12 cellular contexts compared by ENCODE assay signal in genomic region chr20:49823152-49823847, GRCh38. TPM values are rescaled to one million over a fixed set of nuclear protein-coding genes. Genes with fewer than 3 reads are reported as not detected.
DNase-seq lines count a peak whose midpoint lies in the region; ATAC-seq, FAIRE-seq and TF ChIP-seq lines count a peak whose summit lies in the region.
"Had no signal": no experiment of that assay in that cellular context is flagged by ENCODE, and none has a peak within 500 bp of the region (broad histone marks: within the 10 kb centered on the region; RNA-seq: fewer than 3 reads in every experiment).

No MANE protein-coding gene starts in this region.

- H3K9me2 ChIP-seq in OCI-LY1 (ENCODE audit: low read depth, low read length) = no peaks in the 10 kb centered on the region

- H3K4me3 ChIP-seq in OCI-LY1 (ENCODE audit: low read depth, low read length, poor library complexity, severe bottlenecking) (peak overlapping the region; percentile 33), duodenal mucosa (ENCODE audit: low read depth in 1 of 2, low read length in 2 of 2) (peak overlapping the region in 1 of 2 donors; percentile 19), psoas muscle (no peak overlapping the region)
- H3K4me3 ChIP-seq: GM23248 had no signal

- FAIRE-seq in GM18507 (lab: Jason Lieb, UNC) = peak; percentile 26

- peaks cover 54% of the 10 kb centered on the region for H3K4me1 ChIP-seq in OCI-LY1 (ENCODE audit: insufficient read depth, low read length, severe bottlenecking)
- peaks cover 11 to 50% of the 10 kb centered on the region in 2 donors for H3K4me1 ChIP-seq in duodenal mucosa (ENCODE audit: control insufficient read depth in 1 of 2, insufficient read depth in 2 of 2, low read length in 2 of 2)
- H3K4me1 ChIP-seq in psoas muscle = peaks cover 56% of the 10 kb centered on the region

- intact Hi-C loops in psoas muscle (cut with DNase I) (loop anchor here in 1 of 2 donors (5.0 kb wide), 1 partner anchor 76 kb away; no protein-coding TSS in a partner anchor), posterior cingulate gyrus (cut with DNase I) (no loop called here)

- TF ChIP-seq CTCF in OCI-LY1 (IDR thresholded peaks at IDR 0.05; ENCODE audit: low read length) = no peak
- TF ChIP-seq CTCF in psoas muscle (IDR thresholded peaks at IDR 0.05) = no peak

- peak overlapping the region; percentile 71 for H3K9ac ChIP-seq in OCI-LY1 (ENCODE audit: low read length)
- H3K9ac ChIP-seq in duodenal mucosa (ENCODE audit: low read depth in 1 of 2, low read length in 2 of 2) = peak overlapping the region in 1 of 2 donors; percentile 41
- H3K9ac ChIP-seq: GM23248 had no signal

- no peak overlapping the region for H2AFZ ChIP-seq in OCI-LY1 (ENCODE audit: low read length)
- H2AFZ ChIP-seq: GM23248 had no signal

- H3K27me3 ChIP-seq in OCI-LY1 (ENCODE audit: insufficient read depth, low read length) (no peaks in the 10 kb centered on the region), duodenal mucosa (ENCODE audit: control insufficient read depth in 1 of 2, insufficient read depth in 2 of 2, low read length in 2 of 2) (no peaks in the 10 kb centered on the region), psoas muscle (ENCODE audit: insufficient read depth in 3 of 3, low read length in 2 of 3) (no peaks in the 10 kb centered on the region)

- peak overlapping the region; percentile 61 for H3K4me2 ChIP-seq in OCI-LY1 (ENCODE audit: low read length)

- no peaks in the 10 kb centered on the region for H4K20me1 ChIP-seq in OCI-LY1 (ENCODE audit: insufficient read depth, low read length)

- 55 to 61% (median 55%) methylated on average over 2 of the region's 2 CpGs for WGBS in psoas muscle, 3 donors

- peaks cover 5% of the 10 kb centered on the region; the same call in 1 of the 2 replicates for H3K9me3 ChIP-seq in OCI-LY1 (ENCODE audit: low read length)
- peaks cover 0 to 4% of the 10 kb centered on the region in 2 donors for H3K9me3 ChIP-seq in duodenal mucosa (ENCODE audit: control insufficient read depth in 1 of 2, low read length in 2 of 2)
- H3K9me3 ChIP-seq in psoas muscle = no peaks in the 10 kb centered on the region

- no peak for DNase-seq in GM18507 (ENCODE audit: extremely low spot score, insufficient read length, low read depth)
- DNase-seq in psoas muscle = no peak
- no peak for DNase-seq in posterior cingulate gyrus
- DNase-seq in SK-N-DZ (ENCODE audit: low spot score) = no peak
- no peak for DNase-seq in DMS 273 (lab: John Stamatoyannopoulos, UW; ENCODE audit: unreplicated experiment)
- no peak for DNase-seq in NCI-H1092 (lab: John Stamatoyannopoulos, UW)
- DNase-seq: left ventricle myocardium superior, MV-4-11, WERI-Rb-1 had no signal

- ATAC-seq in psoas muscle = no peak
- ATAC-seq: left ventricle myocardium superior had no signal

- H3F3A ChIP-seq in OCI-LY1 (ENCODE audit: insufficient read depth, low read length) = peaks cover 9% of the 10 kb centered on the region

- peak overlapping the region; percentile 100 for H3K27ac ChIP-seq in OCI-LY1 (ENCODE audit: low read depth, low read length, poor library complexity, severe bottlenecking)
- peak overlapping the region; percentile 48 for H3K27ac ChIP-seq in duodenal mucosa (ENCODE audit: low read depth, low read length)
- peak overlapping the region; percentile 89 for H3K27ac ChIP-seq in psoas muscle
- H3K27ac ChIP-seq: WERI-Rb-1 had no signal

- H3K79me2 ChIP-seq in OCI-LY1 (ENCODE audit: insufficient read depth, low read length) = peaks cover 16% of the 10 kb centered on the region

- H3K36me3 ChIP-seq in OCI-LY1 (ENCODE audit: insufficient read depth, low read length) (peaks cover 71% of the 10 kb centered on the region), duodenal mucosa (ENCODE audit: control insufficient read depth in 1 of 2, insufficient read depth in 2 of 2, low read length in 2 of 2) (peaks cover 16 to 22% of the 10 kb centered on the region in 2 donors), psoas muscle (ENCODE audit: insufficient read depth in 1 of 2, low read depth in 1 of 2) (peaks cover 7 to 56% of the 10 kb centered on the region in 2 donors)

RNA-seq across cellular contexts. Expression of gene SLC9A8, which starts 10.7 kb away (rescaled TPM):
- total RNA-seq in psoas muscle = 10 to 100 TPM in 3 of 4 donors, 1 to 10 TPM in 1; 8.2 to 19.4 (median 11.2) TPM
- 10 to 100 TPM in 1 of 3 donors, 1 to 10 TPM in 2; 6.1 to 11.4 (median 6.3) TPM for polyA plus RNA-seq in psoas muscle
- polyA plus RNA-seq in SK-N-DZ (2014; cell fraction: cytosol; rRNA removed) = 6.4 and 7.0 TPM in 2 replicates
- polyA plus RNA-seq in SK-N-DZ (2014; cell fraction: nucleus; rRNA removed) = 14.4 and 19.5 TPM in 2 replicates

Comparison
In these comparisons a context has a peak if more than half of its experiments do, and no peak if none do; other contexts are left out.
1. H3K27ac ChIP-seq: peak in every context shown above with its lines; median percentile 100 in OCI-LY1; 89 in psoas muscle; 48 in duodenal mucosa.